ENCODE assay signal across 8 cellular contexts in genomic region chr2:96839288-96839874, GRCh38. TPM values are rescaled to one million over a fixed set of nuclear protein-coding genes. Genes with fewer than 3 reads are reported as not detected.
DNase-seq lines count a peak whose midpoint lies in the region; ATAC-seq and TF ChIP-seq lines count a peak whose summit lies in the region.

No MANE protein-coding gene starts in this region.

- 49 to 90% methylated on average over 5 to 41 of the region's 43 CpGs for WGBS in body of pancreas, 2 donors

- H3K36me3 ChIP-seq in body of pancreas (replicated peaks in 1 of 2; ENCODE audit: insufficient read depth in 1 of 2, low read depth in 2 of 2) = no peaks in the 10 kb centered on the region
- H3K36me3 ChIP-seq in BE2C = no peaks in the 10 kb centered on the region

- no peaks in the 10 kb centered on the region for H3K9me3 ChIP-seq in body of pancreas
- no peaks in the 10 kb centered on the region for H3K9me3 ChIP-seq in BE2C

- H3K4me1 ChIP-seq in body of pancreas (no peaks in the 10 kb centered on the region), BE2C (no peaks in the 10 kb centered on the region)

- intact Hi-C loops in Right ventricle myocardium superior (cut with DNase I) = no loop called here
- intact Hi-C loops in cardiac septum (cut with DNase I) = no loop called here
- intact Hi-C loops in body of pancreas (cut with DNase I) = no loop called here
- intact Hi-C loops in dorsolateral prefrontal cortex (cut with DNase I) = no loop called here

- peak; percentile 73 for DNase-seq in Right ventricle myocardium superior
- no peak for DNase-seq in cardiac septum (ENCODE audit: low spot score)
- DNase-seq in T-helper 22 cell (ENCODE audit: low read depth) = peak; percentile 72
- DNase-seq in body of pancreas = peak in 3 of 4 donors; percentile 43 to 59 (median 55)
- DNase-seq in stimulated activated CD4-positive, alpha-beta T cell treated with anti-CD3 and anti-CD28 coated beads, Interleukin-12 subunit alpha, Interleukin-12 subunit beta, amount 100 ng/mL, for 24 hours (ENCODE audit: low read depth in 2 of 2) = peak; percentile 61 to 82
- no peak for DNase-seq in BE2C
- DNase-seq in dorsolateral prefrontal cortex = no peak
- DNase-seq in hippocampal formation (lab: John Stamatoyannopoulos, UW) = no peak

- H3K27ac ChIP-seq in body of pancreas (peak overlapping the region in 1 of 4 donors; percentile 20), dorsolateral prefrontal cortex (peak overlapping the region in 8 of 59 donors; percentile 5 to 44 (median 18))

- no peak for TF ChIP-seq POLR2A in body of pancreas (IDR thresholded peaks at IDR 0.05)

- no peak overlapping the region for H3K4me3 ChIP-seq in body of pancreas
- no peak overlapping the region for H3K4me3 ChIP-seq in BE2C (ENCODE audit: low read depth, low read length)
- H3K4me3 ChIP-seq in dorsolateral prefrontal cortex = no peak overlapping the region

- peak; percentile 8 for ATAC-seq in Right ventricle myocardium superior (ENCODE audit: poor library complexity)
- ATAC-seq in body of pancreas = no peak

- H3K27me3 ChIP-seq in body of pancreas (no peaks in the 10 kb centered on the region), BE2C (no peaks in the 10 kb centered on the region), dorsolateral prefrontal cortex (no peaks in the 10 kb centered on the region)

- TF ChIP-seq CTCF in body of pancreas (IDR thresholded peaks at IDR 0.05) = no peak
- no peak for TF ChIP-seq CTCF in BE2C (IDR thresholded peaks at IDR 0.05; ENCODE audit: low read depth, low read length)
- no peak for TF ChIP-seq CTCF in dorsolateral prefrontal cortex (IDR thresholded peaks at IDR 0.05 in 54 of 56, conservative IDR thresholded peaks at IDR 0.05 in 2 of 56; ENCODE audit: low read depth in 1 of 56, partially characterized antibody in 56 of 56)

RNA-seq across cellular contexts. Expression of gene ANKRD23, which starts 4.4 kb away (rescaled TPM):
- total RNA-seq in Right ventricle myocardium superior (10.6 TPM), cardiac septum (10.6 TPM), body of pancreas (10 to 100 TPM in 1 of 2 donors, 1 to 10 TPM in 1; 4.2 to 12.9 TPM), dorsolateral prefrontal cortex (10 to 100 TPM in 63 of 120 experiments, 1 to 10 TPM in 57; 3.5 to 20.1 (median 10.2) TPM)
- 4.0 TPM for polyA plus RNA-seq in BE2C (2012; ENCODE audit: insufficient read depth, insufficient read length, low read depth)

RNA-seq across cellular contexts. Expression of gene ANKRD39, which starts 18.4 kb away (rescaled TPM):
- total RNA-seq in Right ventricle myocardium superior (14.6 TPM), cardiac septum (15.2 TPM), body of pancreas (10 to 100 TPM in 1 of 2 donors, 1 to 10 TPM in 1; 2.3 to 14.3 TPM), dorsolateral prefrontal cortex (10 to 100 TPM; 19.4 to 36.6 (median 29.4) TPM)
- 28.5 TPM for polyA plus RNA-seq in BE2C (2012; ENCODE audit: insufficient read depth, insufficient read length, low read depth)

RNA-seq across cellular contexts. Expression of gene CNNM3, which starts 23.3 kb away (rescaled TPM):
- total RNA-seq in Right ventricle myocardium superior (13.5 TPM), cardiac septum (10.7 TPM), body of pancreas (10 to 100 TPM; 18.2 to 57.7 TPM), dorsolateral prefrontal cortex (10 to 100 TPM; 15.1 to 52.1 (median 34.2) TPM)
- polyA plus RNA-seq in BE2C (2012; ENCODE audit: insufficient read depth, insufficient read length, low read depth) = 17.9 TPM

RNA-seq across cellular contexts. Expression of gene SEMA4C, which starts 30.5 kb away (rescaled TPM):
- 18.2 TPM for total RNA-seq in Right ventricle myocardium superior
- 25.6 TPM for total RNA-seq in cardiac septum
- total RNA-seq in body of pancreas = 10 to 100 TPM; 11.2 to 13.7 TPM
- 32.7 TPM for polyA plus RNA-seq in BE2C (2012; ENCODE audit: insufficient read depth, insufficient read length, low read depth)
- total RNA-seq in dorsolateral prefrontal cortex = 100 to 1,000 TPM in 4 of 120 experiments, 10 to 100 TPM in 116; 38.3 to 139 (median 61.8) TPM

Comparison
In these comparisons a context has a peak if more than half of its experiments do, and no peak if none do; other contexts are left out.
1. DNase-seq: peak in Right ventricle myocardium superior (single experiment), T-helper 22 cell (single experiment), body of pancreas (3 of 4) and stimulated activated CD4-positive, alpha-beta T cell treated with anti-CD3 and anti-CD28 coated beads, Interleukin-12 subunit alpha, Interleukin-12 subunit beta, amount 100 ng/mL, for 24 hours (2 of 2); none in cardiac septum (single experiment), BE2C (single experiment), dorsolateral prefrontal cortex (0 of 10) and hippocampal formation (0 of 2).